8 cellular contexts compared by ENCODE assay signal in genomic region chr19:34145741-34146202, GRCh38. TPM values are rescaled to one million over a fixed set of nuclear protein-coding genes. Genes with fewer than 3 reads are reported as not detected.
DNase-seq lines count a peak whose midpoint lies in the region; ATAC-seq and TF ChIP-seq lines count a peak whose summit lies in the region.

No MANE protein-coding gene starts in this region.

- no peaks in the 10 kb centered on the region for H3K36me3 Mint-ChIP-seq in chondrocyte (ENCODE audit: low read depth)

- no peak overlapping the region for H3K27ac Mint-ChIP-seq in chondrocyte (ENCODE audit: unreplicated experiment)

- TF ChIP-seq POLR2A in right lobe of liver (IDR thresholded peaks at IDR 0.05): no peak

- TF ChIP-seq CTCF in chondrocyte (IDR thresholded peaks at IDR 0.05) (peak; percentile 93), right lobe of liver (IDR thresholded peaks at IDR 0.05) (peak; percentile 67 to 81 (median 76))

- H3K27me3 ChIP-seq in right lobe of liver: no peaks in the 10 kb centered on the region

- H3K4me3 Mint-ChIP-seq in chondrocyte (ENCODE audit: unreplicated experiment): no peak overlapping the region

- no peak overlapping the region for H3K4me3 ChIP-seq in right lobe of liver

- 14% methylated on average over 7 of the region's 7 CpGs for WGBS in right lobe of liver (ENCODE audit: insufficient coverage, low coverage, low lambda C conversion rate, missing lambda C conversion rate)

- H3K27ac ChIP-seq in right lobe of liver: no peak overlapping the region

- no peaks in the 10 kb centered on the region for H3K27me3 Mint-ChIP-seq in chondrocyte (ENCODE audit: low read depth)

- no peaks in the 10 kb centered on the region for H3K4me1 Mint-ChIP-seq in chondrocyte (ENCODE audit: low read depth)

- H3K36me3 ChIP-seq in right lobe of liver: no peaks in the 10 kb centered on the region

- H3K9me3 ChIP-seq in right lobe of liver: no peaks in the 10 kb centered on the region

- intact Hi-C loops in Right ventricle myocardium superior (cut with DNase I): loop anchor here (5.0 kb wide), 1 partner anchor 368 kb away; no protein-coding TSS in a partner anchor
- intact Hi-C loops in cardiac septum (cut with DNase I): loop anchor here (2.0 kb wide), 2 partner anchors 103 to 367 kb away; no protein-coding TSS in a partner anchor
- intact Hi-C loops in right lobe of liver (cut with DNase I): no loop called here

- DNase-seq in Right ventricle myocardium superior: no peak
- no peak for DNase-seq in cardiac septum (ENCODE audit: low spot score)
- peak; percentile 54 for DNase-seq in NCI-H2196 (lab: John Stamatoyannopoulos, UW; ENCODE audit: unreplicated experiment)
- DNase-seq in activated CD4-positive, CD25-positive, alpha-beta regulatory T cell (lab: John Stamatoyannopoulos, UW): peak; percentile 4 to 24 (median 14)
- no peak for DNase-seq in chondrocyte (ENCODE audit: low spot score)
- DNase-seq in right lobe of liver: no peak
- DNase-seq in stimulated activated CD8-positive, alpha-beta memory T cell treated with anti-CD3 and anti-CD28 coated beads, Interleukin-15, amount 100 ng/mL, for 1 hour (ENCODE audit: low read depth): peak; percentile 24

- no peaks in the 10 kb centered on the region for H3K4me1 ChIP-seq in right lobe of liver

- ATAC-seq in Right ventricle myocardium superior (ENCODE audit: poor library complexity) (peak; percentile 49), right lobe of liver (peak; percentile 67 to 80 (median 76)), HG02938 (IDR thresholded peaks at IDR 0.05; ENCODE audit: unreplicated experiment) (no peak)

- H3K9me3 Mint-ChIP-seq in chondrocyte (ENCODE audit: low read depth): no peaks in the 10 kb centered on the region

RNA-seq across cellular contexts. Expression of gene LSM14A, which starts 26.5 kb away (rescaled TPM):
- total RNA-seq in Right ventricle myocardium superior (69.2 TPM), cardiac septum (69.5 TPM), chondrocyte (79.1 to 89.4 TPM (median 83.7 TPM) in 3 replicates), right lobe of liver (10 to 100 TPM; 32.1 to 61.9 (median 50.4) TPM)

Comparison
In these comparisons a context has a peak if more than half of its experiments do, and no peak if none do; other contexts are left out.
1. DNase-seq: peak in NCI-H2196 (single experiment), activated CD4-positive, CD25-positive, alpha-beta regulatory T cell (4 of 4) and stimulated activated CD8-positive, alpha-beta memory T cell treated with anti-CD3 and anti-CD28 coated beads, Interleukin-15, amount 100 ng/mL, for 1 hour (single experiment); none in Right ventricle myocardium superior (single experiment), cardiac septum (single experiment), chondrocyte (single experiment) and right lobe of liver (0 of 3).
2. intact Hi-C loops: an anchor here in Right ventricle myocardium superior (5.0 kb wide) and cardiac septum (2.0 kb wide); none called in right lobe of liver.